Comparison of ENCODE assay signal across 22 cellular contexts in genomic region chr4:103364066-103364465, GRCh38.
DNase-seq lines count a peak whose midpoint lies in the region; ATAC-seq, FAIRE-seq and TF ChIP-seq lines count a peak whose summit lies in the region.
"Had no signal": no experiment of that assay in that cellular context is flagged by ENCODE, and none has a peak within 500 bp of the region (broad histone marks: within the 10 kb centered on the region; RNA-seq: fewer than 3 reads in every experiment).

No MANE protein-coding gene starts in this region.

- H3K9ac ChIP-seq in Loucy (ENCODE audit: low read depth, low read length, poor library complexity, severe bottlenecking) (no peak overlapping the region), H1 (replicated peaks in 1 of 4; ENCODE audit: extremely low read depth in 1 of 4, low read depth in 3 of 4, low read length in 3 of 4) (no peak overlapping the region)

- H4K5ac ChIP-seq in H1 (ENCODE audit: insufficient read length, low read depth, low read length), result no peak overlapping the region

- H3K4me1 Mint-ChIP-seq in GM23338 (no peaks in the 10 kb centered on the region), chondrocyte (ENCODE audit: low read depth) (no peaks in the 10 kb centered on the region)

- H3K18ac ChIP-seq in H1 (ENCODE audit: extremely low read depth, low read length), result no peak overlapping the region

- no peaks in the 10 kb centered on the region for H3K79me1 ChIP-seq in H1 (ENCODE audit: low read depth, low read length)

- H3K9me3 Mint-ChIP-seq in GM23338, result peaks cover 36% of the 10 kb centered on the region
- peaks cover 13% of the 10 kb centered on the region for H3K9me3 Mint-ChIP-seq in chondrocyte (ENCODE audit: low read depth)

- H3K27ac ChIP-seq in GM23338 (ENCODE audit: low read depth) (no peak overlapping the region), H1 (ENCODE audit: low read depth, low read length) (no peak overlapping the region)
- H3K27ac ChIP-seq: A549, HL-60, PC-9, RWPE1, SK-N-MC had no signal

- no peak for TF ChIP-seq EP300 in H1 (IDR thresholded peaks at IDR 0.05; ENCODE audit: borderline replicate concordance in 1 of 2, low read depth in 2 of 2, low read length in 2 of 2)

- H4K8ac ChIP-seq in H1 (ENCODE audit: extremely low read depth, insufficient read depth, low read length), result no peak overlapping the region

- H3K27me3 Mint-ChIP-seq in GM23338 (ENCODE audit: insufficient read depth, low read depth, poor library complexity) (peaks cover 4% of the 10 kb centered on the region), chondrocyte (ENCODE audit: low read depth) (no peaks in the 10 kb centered on the region)

- peak overlapping the region; percentile 1; the same call in 1 of the 2 replicates for H2AFZ ChIP-seq in GM23338
- H2AFZ ChIP-seq in Loucy (ENCODE audit: low read length), result 0 out of 2 replicates have a peak overlapping the region, but pooled peaks have one; percentile 8
- H2AFZ ChIP-seq in H1 (ENCODE audit: low read length), result 0 out of 2 replicates have a peak overlapping the region, but pooled peaks have one; percentile 48
- H2AFZ ChIP-seq in neuron (ENCODE audit: low read depth, low read length), result peak overlapping the region; percentile 4
- H2AFZ ChIP-seq: PC-9 had no signal

- no peak for FAIRE-seq in H1 (lab: Jason Lieb, UNC)
- no peak for FAIRE-seq in H54 (lab: Jason Lieb, UNC)
- FAIRE-seq: A549 had no signal

- H3K36me3 ChIP-seq in GM23338 (ENCODE audit: insufficient read depth), result peaks cover 10% of the 10 kb centered on the region; the same call in 1 of the 2 replicates
- no peaks in the 10 kb centered on the region for H3K36me3 ChIP-seq in Loucy (ENCODE audit: insufficient read depth, low read length)
- H3K36me3 ChIP-seq in H1 (ENCODE audit: control insufficient read depth in 2 of 4, insufficient read depth in 4 of 4, low read length in 3 of 4), result peaks cover 0 to 9% (median 3%) of the 10 kb centered on the region in 4 experiments; a peak in 3 of 8 replicates
- H3K36me3 ChIP-seq in neuron (ENCODE audit: insufficient read depth, low read length), result no peaks in the 10 kb centered on the region
- H3K36me3 ChIP-seq: BE2C had no signal

- no peak overlapping the region for H3K14ac ChIP-seq in H1 (ENCODE audit: insufficient read length)

- CTCF ChIA-PET in H1 (lab: Charles Lee; ENCODE audit: partially characterized antibody), result interaction anchor here (0.6 to 1.1 kb wide), 3 partner anchors 128 to 545 kb away, joined by 3 read pairs; no protein-coding TSS in a partner anchor

- H3K9me2 ChIP-seq in GM23338 (ENCODE audit: insufficient read depth) (peaks cover 13% of the 10 kb centered on the region; the same call in 1 of the 2 replicates), Loucy (replicated peaks; ENCODE audit: low read depth, low read length) (no peaks in the 10 kb centered on the region)

- H3K4me3 Mint-ChIP-seq in GM23338, result no peak overlapping the region
- no peak overlapping the region for H3K4me3 Mint-ChIP-seq in chondrocyte (ENCODE audit: unreplicated experiment)

- no peak overlapping the region for H2AK5ac ChIP-seq in H1 (ENCODE audit: low read depth, low read length)

- H3K27ac Mint-ChIP-seq in GM23338, result no peak overlapping the region
- no peak overlapping the region for H3K27ac Mint-ChIP-seq in chondrocyte (ENCODE audit: unreplicated experiment)

- H2BK120ac ChIP-seq in H1 (replicated peaks; ENCODE audit: low read depth, low read length), result no peak overlapping the region

- H2BK20ac ChIP-seq in H1 (ENCODE audit: low read length), result no peak overlapping the region

- H2BK15ac ChIP-seq in H1 (ENCODE audit: low read length), result no peak overlapping the region

- H3K27me3 ChIP-seq in GM23338 (ENCODE audit: insufficient read depth) (no peaks in the 10 kb centered on the region), Loucy (ENCODE audit: insufficient read depth, low read length, poor library complexity, severe bottlenecking) (no peaks in the 10 kb centered on the region), H1 (replicated peaks in 1 of 4; ENCODE audit: control insufficient read depth in 3 of 4, extremely low read depth in 1 of 4, insufficient read depth in 3 of 4, low read length in 3 of 4) (no peaks in the 10 kb centered on the region), neuron (ENCODE audit: insufficient read depth, low read length) (no peaks in the 10 kb centered on the region)
- H3K27me3 ChIP-seq: BE2C had no signal

- DNase-seq in GM23338 (ENCODE audit: low spot score), result no peak
- DNase-seq in H1 (ENCODE audit: low read depth in 1 of 2, low spot score in 2 of 2), result no peak
- DNase-seq in H54 (ENCODE audit: insufficient read length, low spot score), result no peak
- no peak for DNase-seq in NCI-H82 (lab: John Stamatoyannopoulos, UW)
- DNase-seq in chondrocyte (ENCODE audit: low spot score), result no peak
- DNase-seq: BE2C, EL, KBM-7, NCI-H1105, NCI-H146, NCI-H2029, NCI-H2227 treated with DMSO at 0.1 percent for 48 hours, NCI-H510A, PC-9, SHP77 treated with DMSO at 0.1 percent for 48 hours had no signal

- H3K4me1 ChIP-seq in GM23338 (ENCODE audit: insufficient read depth) (0 out of 2 replicates have a peak, but pooled peaks cover 4% of the 10 kb centered on the region), Loucy (ENCODE audit: insufficient read depth, low read length, poor library complexity, severe bottlenecking) (no peaks in the 10 kb centered on the region), H1 (replicated peaks in 1 of 4; ENCODE audit: control insufficient read depth in 3 of 4, insufficient read depth in 4 of 4, low read length in 3 of 4) (no peaks in the 10 kb centered on the region), neuron (ENCODE audit: insufficient read depth, low read length) (peaks cover 43% of the 10 kb centered on the region)
- H3K4me1 ChIP-seq: A549, BE2C had no signal

- TF ChIP-seq CTCF in GM23338 (conservative IDR thresholded peaks at IDR 0.05; ENCODE audit: low read depth in 2 of 2), result no peak
- no peak for TF ChIP-seq CTCF in Loucy (conservative IDR thresholded peaks at IDR 0.05; ENCODE audit: low read length)
- no peak for TF ChIP-seq CTCF in H1 (IDR thresholded peaks at IDR 0.05; ENCODE audit: control extremely low read depth in 1 of 3, insufficient read depth in 1 of 3, low read depth in 1 of 3, low read length in 3 of 3)
- TF ChIP-seq CTCF in chondrocyte (IDR thresholded peaks at IDR 0.05), result no peak

- TF ChIP-seq POLR2A in H1 (IDR thresholded peaks at IDR 0.05; ENCODE audit: control extremely low read depth in 1 of 2, low read depth in 2 of 2, low read length in 2 of 2) (no peak), H54 (IDR thresholded peaks at IDR 0.05; ENCODE audit: low read depth, low read length) (no peak)

- no peak overlapping the region for H3K56ac ChIP-seq in H1 (replicated peaks; ENCODE audit: insufficient read length, low read depth, low read length)

- H3K4me2 ChIP-seq in GM23338, result no peak overlapping the region
- no peak overlapping the region for H3K4me2 ChIP-seq in Loucy (ENCODE audit: low read depth, low read length, poor library complexity, severe bottlenecking)
- H3K4me2 ChIP-seq in H1 (ENCODE audit: insufficient read depth in 1 of 2, low read depth in 2 of 2, low read length in 2 of 2), result no peak overlapping the region
- H3K4me2 ChIP-seq: A549, PC-9 had no signal

- no peaks in the 10 kb centered on the region for H4K20me1 ChIP-seq in GM23338 (replicated peaks; ENCODE audit: insufficient read depth)
- H4K20me1 ChIP-seq in Loucy (ENCODE audit: insufficient read depth, low read length, poor library complexity, severe bottlenecking), result no peaks in the 10 kb centered on the region
- no peaks in the 10 kb centered on the region for H4K20me1 ChIP-seq in H1 (replicated peaks in 1 of 2; ENCODE audit: control insufficient read depth in 1 of 2, insufficient read depth in 2 of 2, low read length in 2 of 2)

- H2BK12ac ChIP-seq in H1 (ENCODE audit: low read depth, low read length), result no peak overlapping the region

- H2BK5ac ChIP-seq in H1 (ENCODE audit: low read depth, low read length), result no peak overlapping the region

- no peaks in the 10 kb centered on the region for H3K23me2 ChIP-seq in H1 (ENCODE audit: low read depth, low read length)

- H3K79me2 ChIP-seq in GM23338 (replicated peaks; ENCODE audit: insufficient read depth), result no peaks in the 10 kb centered on the region
- H3K79me2 ChIP-seq in Loucy (ENCODE audit: insufficient read depth, low read length), result no peaks in the 10 kb centered on the region
- H3K79me2 ChIP-seq in H1 (ENCODE audit: control insufficient read depth in 1 of 2, insufficient read depth in 2 of 2, low read length in 2 of 2), result no peaks in the 10 kb centered on the region

- H3K4me3 ChIP-seq in GM23338 (no peak overlapping the region), Loucy (ENCODE audit: low read length, poor library complexity, severe bottlenecking) (no peak overlapping the region), H1 (ENCODE audit: extremely low read depth in 1 of 4, insufficient read depth in 2 of 4, low read depth in 3 of 4, low read length in 4 of 4) (no peak overlapping the region), neuron (ENCODE audit: low read length) (peak overlapping the region; percentile 42)
- H3K4me3 ChIP-seq: A549, PC-9, SK-N-MC had no signal

- H3K36me3 Mint-ChIP-seq in GM23338 (ENCODE audit: low read depth) (peaks cover 33% of the 10 kb centered on the region), chondrocyte (ENCODE audit: low read depth) (peaks cover 3% of the 10 kb centered on the region)

- ATAC-seq in GM23338, result no peak
- ATAC-seq in HG02642 (IDR thresholded peaks at IDR 0.05; ENCODE audit: poor library complexity, unreplicated experiment), result no peak
- ATAC-seq: A549 had no signal

- H3F3A ChIP-seq in GM23338 (replicated peaks; ENCODE audit: low read depth) (no peaks in the 10 kb centered on the region), Loucy (ENCODE audit: low read depth) (no peaks in the 10 kb centered on the region)

- WGBS in H1 (ENCODE audit: extremely low coverage in 1 of 2, insufficient coverage in 1 of 2, insufficient read length in 1 of 2, insufficient replicate concordance in 2 of 2, low coverage in 1 of 2, low lambda C conversion rate in 2 of 2, missing lambda C conversion rate in 1 of 2), 2 experiments, result 85% methylated on average over 4 of the region's 4 CpGs; no CpG with 5 or more reads in 1 of the 2 experiments

- peaks cover 5% of the 10 kb centered on the region; the same call in 1 of the 2 replicates for H3K9me3 ChIP-seq in Loucy (ENCODE audit: insufficient read depth, low read depth, low read length)
- peaks cover 19 to 25% of the 10 kb centered on the region in 2 experiments for H3K9me3 ChIP-seq in H1 (ENCODE audit: insufficient read depth in 2 of 2, low read depth in 1 of 2, low read length in 1 of 2)
- H3K9me3 ChIP-seq in neuron (ENCODE audit: low read length), result peaks cover 9% of the 10 kb centered on the region
- H3K9me3 ChIP-seq: A549, BE2C had no signal

- H3K4ac ChIP-seq in H1 (replicated peaks; ENCODE audit: insufficient read length, low read depth, low read length), result no peak overlapping the region

- H4K91ac ChIP-seq in H1 (replicated peaks; ENCODE audit: insufficient read length, low read length), result no peak overlapping the region

- no peak for TF ChIP-seq RAD21 in H1 (IDR thresholded peaks at IDR 0.05 in 1 of 2, conservative IDR thresholded peaks at IDR 0.05 in 1 of 2; ENCODE audit: low read depth in 2 of 2, low read length in 2 of 2)

- H3K23ac ChIP-seq in H1 (ENCODE audit: insufficient read length), result no peak overlapping the region

- POLR2A ChIA-PET in H1 (lab: Charles Lee; ENCODE audit: partially characterized antibody), result no interaction called here

TF ChIP-seq in H1, 55 proteins besides CTCF, POLR2A, EP300 and RAD21 (continues in another document):
- no peak for TF ChIP-seq BACH1 (IDR thresholded peaks at IDR 0.05; ENCODE audit: low read length)
